ENCODE assay signal across 21 cellular contexts in the genomic region with DNA sequence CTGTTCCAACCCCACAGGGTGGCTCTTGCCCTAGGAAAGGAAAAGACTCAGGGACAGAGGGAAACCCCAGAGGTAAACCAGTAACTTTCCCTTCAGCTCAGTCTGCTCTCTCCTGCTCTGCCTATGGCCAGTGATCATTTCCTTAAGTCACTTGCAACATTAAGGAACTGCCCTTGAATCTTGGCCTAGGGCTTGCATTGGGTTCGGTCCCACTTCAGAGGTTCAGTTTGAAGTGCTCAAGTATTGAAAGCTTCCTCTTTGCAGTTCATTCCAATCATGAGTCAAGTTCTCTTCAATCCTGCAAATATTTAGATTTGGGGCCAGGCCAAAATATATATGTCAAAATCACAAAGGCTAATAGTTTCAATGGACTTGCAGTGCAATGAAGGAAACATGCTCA.
DNase-seq lines count a peak whose midpoint lies in the region; ATAC-seq, FAIRE-seq and TF ChIP-seq lines count a peak whose summit lies in the region.
"Had no signal": no experiment of that assay in that cellular context is flagged by ENCODE, and none has a peak within 500 bp of the region (broad histone marks: within the 10 kb centered on the region; RNA-seq: fewer than 3 reads in every experiment).

No MANE protein-coding gene starts in this region.

- WGBS in heart left ventricle, 4 donors = 85 to 100% (median 87%) methylated on average over 1 of the region's 1 CpG

- peak; percentile 57 for DNase-seq in right atrium auricular region (ENCODE audit: low spot score)
- DNase-seq in heart left ventricle = no peak
- DNase-seq in bronchial epithelial cell (ENCODE audit: low read depth) = peak; percentile 53
- peak; percentile 15 for DNase-seq in kidney tubule cell (ENCODE audit: low spot score)
- DNase-seq in NCI-H1092 (lab: John Stamatoyannopoulos, UW) = no peak
- DNase-seq in cortex of kidney (lab: John Stamatoyannopoulos, UW) = no peak
- DNase-seq in Ammon's horn (ENCODE audit: low spot score) = no peak
- DNase-seq in HK-2 (ENCODE audit: unreplicated experiment) = no peak
- DNase-seq: activated CD4-positive, alpha-beta T cell treated with anti-CD3 and anti-CD28 coated beads, Interleukin-2, amount 50 U/mL, for 48 hours; activated naive CD8-positive, alpha-beta T cell treated with anti-CD3 and anti-CD28 coated beads for 36 hours; activated T-cell treated with anti-CD3 and anti-CD28 coated beads, Interleukin-2, amount 50 U/mL, for 4 hours; GDM1; islet precursor cell; NCI-H146; NCI-H446 treated with DMSO at 0.1 percent for 48 hours; stimulated activated CD4-positive, alpha-beta T cell treated with anti-CD3 and anti-CD28 coated beads, Interleukin-4, amount 100 ng/mL, for 24 hours had no signal

- H3K36me3 ChIP-seq in right atrium auricular region (no peaks in the 10 kb centered on the region), heart left ventricle (no peaks in the 10 kb centered on the region), bronchial epithelial cell (ENCODE audit: control insufficient read depth, insufficient read depth, low read length) (no peaks in the 10 kb centered on the region)
- H3K36me3 ChIP-seq: cardiac muscle cell, HAP-1 had no signal

- TF ChIP-seq CTCF in right atrium auricular region (IDR thresholded peaks at IDR 0.05) = no peak
- no peak for TF ChIP-seq CTCF in heart left ventricle (IDR thresholded peaks at IDR 0.05)
- TF ChIP-seq CTCF in bronchial epithelial cell (IDR thresholded peaks at IDR 0.05; ENCODE audit: insufficient read depth, low read length, severe bottlenecking) = no peak

- no peak for FAIRE-seq in bronchial epithelial cell (lab: Jason Lieb, UNC)
- FAIRE-seq: A549, K562 had no signal

- no peak for ATAC-seq in heart left ventricle
- ATAC-seq: A549; activated T-cell treated with anti-CD3 and anti-CD28 coated beads, Interleukin-2, amount 50 U/mL, for 4 hours; K562 had no signal

- H3K4me3 ChIP-seq in right atrium auricular region (no peak overlapping the region), heart left ventricle (no peak overlapping the region), bronchial epithelial cell (ENCODE audit: low read depth, low read length) (no peak overlapping the region)
- H3K4me3 ChIP-seq: A549, cardiac muscle cell, HAP-1, K562, SK-N-MC had no signal

- no peaks in the 10 kb centered on the region for H3K9me3 ChIP-seq in right atrium auricular region
- H3K9me3 ChIP-seq in heart left ventricle = no peaks in the 10 kb centered on the region
- H3K9me3 ChIP-seq: A549, HAP-1 had no signal

- TF ChIP-seq POLR2A in heart left ventricle (IDR thresholded peaks at IDR 0.05) = no peak

- H3K27ac ChIP-seq in right atrium auricular region (no peak overlapping the region), heart left ventricle (peak overlapping the region in 1 of 12 donors; percentile 55)
- H3K27ac ChIP-seq: cardiac muscle cell, SK-N-MC had no signal

- intact Hi-C loops in heart left ventricle (cut with DNase I) = loop anchor here in 2 of 10 donors (10.0 kb wide), 1 partner anchor 213 kb away; no protein-coding TSS in a partner anchor

- H3K4me1 ChIP-seq in right atrium auricular region = peaks cover 0 to 16% of the 10 kb centered on the region in 2 donors
- peaks cover 0 to 42% (median 5%) of the 10 kb centered on the region in 12 donors for H3K4me1 ChIP-seq in heart left ventricle
- H3K4me1 ChIP-seq: HAP-1 had no signal

- no peaks in the 10 kb centered on the region for H3K27me3 ChIP-seq in right atrium auricular region
- H3K27me3 ChIP-seq in heart left ventricle = no peaks in the 10 kb centered on the region
- H3K27me3 ChIP-seq in bronchial epithelial cell (ENCODE audit: control insufficient read depth, insufficient read depth, low read length) = no peaks in the 10 kb centered on the region
- H3K27me3 ChIP-seq: cardiac muscle cell had no signal

Comparison
In these comparisons a context has a peak if more than half of its experiments do, and no peak if none do; other contexts are left out.
1. DNase-seq: peak in right atrium auricular region (single experiment), bronchial epithelial cell (single experiment) and kidney tubule cell (single experiment); none in heart left ventricle (0 of 5), NCI-H1092 (single experiment), cortex of kidney (single experiment), Ammon's horn (single experiment) and HK-2 (single experiment).